In the genomic region with DNA sequence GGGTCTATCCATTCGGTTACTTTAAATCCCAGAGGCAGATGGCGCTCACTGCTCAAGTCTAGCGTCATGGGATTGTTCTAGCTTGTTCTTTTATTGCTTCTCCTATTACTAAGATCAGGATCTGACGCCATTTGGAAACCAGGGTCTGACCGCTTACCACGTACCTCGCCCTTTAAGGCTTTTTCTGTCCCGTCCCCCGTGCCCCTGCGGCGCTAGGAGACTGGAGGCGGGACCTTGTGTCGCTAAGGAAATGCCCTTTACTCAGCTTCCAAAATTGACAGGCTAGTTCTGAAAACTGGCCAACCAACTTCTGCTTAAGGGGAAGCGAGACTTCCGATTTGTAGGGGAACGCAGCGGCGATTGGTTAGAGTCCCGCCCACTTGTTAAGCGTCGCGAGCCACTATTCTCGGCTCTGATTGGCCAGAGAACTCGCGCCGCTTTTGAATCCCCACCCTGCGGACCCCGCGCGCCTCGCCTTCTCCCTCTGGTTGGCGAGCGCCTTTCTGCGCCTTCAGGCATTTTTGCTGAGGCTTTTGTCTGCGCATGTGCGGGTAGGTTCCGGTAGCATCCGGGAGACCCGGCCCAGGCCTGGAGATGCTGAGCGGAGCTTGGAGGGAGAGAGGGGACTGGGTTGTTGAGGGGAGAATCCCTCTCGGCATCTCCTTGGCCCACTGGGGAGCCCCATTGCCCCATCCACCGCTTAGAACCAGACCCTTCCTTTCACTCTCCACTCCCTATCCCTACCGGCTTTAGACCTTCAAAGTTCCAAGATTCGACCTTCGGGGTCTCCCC, we compare ENCODE assay signal across 8 cellular contexts. TPM values are rescaled to one million over a fixed set of nuclear protein-coding genes. Genes with fewer than 3 reads are reported as not detected.
DNase-seq lines count a peak whose midpoint lies in the region; ATAC-seq and TF ChIP-seq lines count a peak whose summit lies in the region.

No MANE protein-coding gene starts in this region.

- DNase-seq in CD14-positive monocyte (ENCODE audit: low spot score): peak; percentile 94
- DNase-seq in OCI-M2 (lab: John Stamatoyannopoulos, UW; ENCODE audit: unreplicated experiment): peak; percentile 99
- peak; percentile 77 for DNase-seq in activated T-cell treated with anti-CD3 and anti-CD28 coated beads, Interleukin-2, amount 50 U/mL, for 1 hour
- DNase-seq in stimulated activated CD8-positive, alpha-beta memory T cell treated with anti-CD3 and anti-CD28 coated beads, Interleukin-4, amount 100 ng/mL, for 4 hours (ENCODE audit: low read depth in 2 of 2, low spot score in 1 of 2): peak; percentile 75 to 82

- H3K27me3 ChIP-seq in esophagus (ENCODE audit: control insufficient read depth in 1 of 2, insufficient read depth in 2 of 2, low read length in 2 of 2) (no peaks in the 10 kb centered on the region), mucosa of rectum (ENCODE audit: control insufficient read depth in 2 of 2, insufficient read depth in 2 of 2, low read length in 2 of 2) (no peaks in the 10 kb centered on the region)

- H3K4me1 ChIP-seq in esophagus (ENCODE audit: control insufficient read depth in 2 of 2, insufficient read depth in 2 of 2, low read length in 1 of 2): peaks cover 2 to 3% of the 10 kb centered on the region in 2 donors
- H3K4me1 ChIP-seq in mucosa of rectum (ENCODE audit: control insufficient read depth in 2 of 2, insufficient read depth in 2 of 2, low read length in 2 of 2): peaks cover 6 to 7% of the 10 kb centered on the region in 2 donors

- H3K27ac Mint-ChIP-seq in CD14-positive monocyte: peak overlapping the region; percentile 88 to 97 (median 94)

- peak overlapping the region; percentile 69 to 82 for H3K4me3 Mint-ChIP-seq in CD14-positive monocyte

- peaks cover 0 to 3% (median 0%) of the 10 kb centered on the region in 7 donors for H3K9me3 Mint-ChIP-seq in CD14-positive monocyte

- H3K4me3 ChIP-seq in esophagus (ENCODE audit: low read depth in 1 of 2, low read length in 2 of 2) (peak overlapping the region; percentile 41 to 44), mucosa of rectum (ENCODE audit: low read length in 2 of 2) (peak overlapping the region; percentile 63 to 81)

- peaks cover 0 to 4% (median 1%) of the 10 kb centered on the region in 3 donors for H3K27me3 Mint-ChIP-seq in CD14-positive monocyte (ENCODE audit: low read depth in 3 of 3)

- intact Hi-C loops in CD14-positive monocyte (cut with micrococcal nuclease): loop anchor here (2.0 to 10.0 kb wide), 3 partner anchors 27 to 271 kb away; partner anchors contain the start of genes ETFB (in 1 of the 2) and SIGLEC12 (in 1 of the 2)

- no peaks in the 10 kb centered on the region for H3K9me3 ChIP-seq in esophagus (ENCODE audit: control insufficient read depth in 2 of 2, insufficient read depth in 1 of 2, low read depth in 1 of 2, low read length in 1 of 2)
- H3K9me3 ChIP-seq in mucosa of rectum (ENCODE audit: control insufficient read depth in 2 of 2, low read length in 2 of 2): no peaks in the 10 kb centered on the region

- H3K4me1 Mint-ChIP-seq in CD14-positive monocyte: peaks cover 43% of the 10 kb centered on the region

- ATAC-seq in GM19351 (IDR thresholded peaks at IDR 0.05; ENCODE audit: unreplicated experiment) (peak; percentile 77), HG03520 (IDR thresholded peaks at IDR 0.05; ENCODE audit: unreplicated experiment) (peak; percentile 86)

- H3K36me3 Mint-ChIP-seq in CD14-positive monocyte: no peaks in the 10 kb centered on the region

- WGBS in esophagus, 2 donors: 2 to 3% methylated on average over 44 to 45 of the region's 45 CpGs

- peak overlapping the region; percentile 68 to 89 for H3K27ac ChIP-seq in esophagus (ENCODE audit: low read depth in 2 of 2, low read length in 1 of 2)
- peak overlapping the region; percentile 59 to 76 for H3K27ac ChIP-seq in mucosa of rectum (ENCODE audit: low read depth in 2 of 2, low read length in 2 of 2)

- no peak for TF ChIP-seq CTCF in CD14-positive monocyte (IDR thresholded peaks at IDR 0.05)

- H3K36me3 ChIP-seq in esophagus (ENCODE audit: control insufficient read depth in 2 of 2, insufficient read depth in 2 of 2, low read length in 1 of 2): no peaks in the 10 kb centered on the region
- no peaks in the 10 kb centered on the region for H3K36me3 ChIP-seq in mucosa of rectum (ENCODE audit: control insufficient read depth in 2 of 2, insufficient read depth in 2 of 2, low read length in 2 of 2)

- peak overlapping the region; percentile 54 to 67 for H3K9ac ChIP-seq in mucosa of rectum (ENCODE audit: low read depth in 1 of 2, low read length in 2 of 2)

RNA-seq across cellular contexts. Expression of gene C19orf84, which starts 3.9 kb away (rescaled TPM):
- polyA plus RNA-seq in CD14-positive monocyte (not detected), esophagus (not detected)

RNA-seq across cellular contexts. Expression of gene LIM2, which starts 6.5 kb away (rescaled TPM):
- polyA plus RNA-seq in CD14-positive monocyte: not detected
- polyA plus RNA-seq in esophagus: not detected

RNA-seq across cellular contexts. Expression of gene NKG7, which starts 21.8 kb away (rescaled TPM):
- polyA plus RNA-seq in CD14-positive monocyte: 10 to 100 TPM; 16.4 to 19.9 TPM
- polyA plus RNA-seq in esophagus: 1 to 10 TPM; 1.0 to 3.2 TPM

RNA-seq across cellular contexts. Expression of gene SIGLEC10, which starts 23.2 kb away (rescaled TPM):
- polyA plus RNA-seq in CD14-positive monocyte: 10 to 100 TPM; 16.6 to 64.9 TPM
- under 1 TPM; 0.65 to 0.79 TPM for polyA plus RNA-seq in esophagus

RNA-seq across cellular contexts. Expression of gene CLDND2, which starts 25.4 kb away (rescaled TPM):
- not detected for polyA plus RNA-seq in CD14-positive monocyte
- polyA plus RNA-seq in esophagus: under 1 TPM; 0.37 to 0.39 TPM

Comparison
In these comparisons a context has a peak if more than half of its experiments do, and no peak if none do; other contexts are left out.
1. Peak in every context shown above with its lines: DNase-seq, ATAC-seq, H3K4me3 ChIP-seq and H3K27ac ChIP-seq.
2. RNA of gene NKG7, which starts 21.8 kb away (polyA plus RNA-seq): 16.4 to 19.9 TPM in CD14-positive monocyte; 1.0 to 3.2 TPM in esophagus; every median in the first group is over 4 times any median in the second.